In genomic region chr2:63696496-63696895, GRCh38 we compare ENCODE assay signal across 1 cellular context.
TF ChIP-seq lines count a peak whose summit lies in the region.

No MANE protein-coding gene starts in this region.

TF ChIP-seq in IMR-90, 13 proteins besides CTCF, POLR2A, EP300 and RAD21 (continued from another document):
- no peak for TF ChIP-seq SMC3 (IDR thresholded peaks at IDR 0.05; ENCODE audit: low read depth, low read length)
- TF ChIP-seq MXI1 (IDR thresholded peaks at IDR 0.05; ENCODE audit: borderline replicate concordance, low read depth, low read length): no peak
- TF ChIP-seq CEBPB (IDR thresholded peaks at IDR 0.05; ENCODE audit: low read depth, low read length): no peak
- no peak for TF ChIP-seq FOS (IDR thresholded peaks at IDR 0.05; ENCODE audit: low read depth, low read length)
- no peak for TF ChIP-seq BHLHE40 (IDR thresholded peaks at IDR 0.05; ENCODE audit: low read depth, low read length)
- no peak for TF ChIP-seq USF2 (IDR thresholded peaks at IDR 0.05; ENCODE audit: low read depth, low read length)
